In genomic region chr2:74762789-74763188, GRCh38 we compare ENCODE assay signal across 11 cellular contexts.
DNase-seq lines count a peak whose midpoint lies in the region; ATAC-seq and TF ChIP-seq lines count a peak whose summit lies in the region.
"Had no signal": no experiment of that assay in that cellular context is flagged by ENCODE, and none has a peak within 500 bp of the region (broad histone marks: within the 10 kb centered on the region; RNA-seq: fewer than 3 reads in every experiment).

No MANE protein-coding gene starts in this region.

- H3K27me3 ChIP-seq in OCI-LY1 (ENCODE audit: insufficient read depth, low read length) = no peaks in the 10 kb centered on the region; the same call in 1 of the 2 replicates
- H3K27me3 ChIP-seq: heart left ventricle had no signal

- no peak overlapping the region for H3K9ac ChIP-seq in OCI-LY1 (ENCODE audit: low read length)

- H3K4me3 ChIP-seq in OCI-LY1 (ENCODE audit: low read depth, low read length, poor library complexity, severe bottlenecking) (no peak overlapping the region), fibroblast of villous mesenchyme (ENCODE audit: low read depth, low read length) (no peak overlapping the region)
- H3K4me3 ChIP-seq: heart left ventricle had no signal

- peaks cover 0 to 4% (median 2%) of the 10 kb centered on the region in 9 donors for H3K9me3 Mint-ChIP-seq in naive thymus-derived CD8-positive, alpha-beta T cell

- H3K36me3 ChIP-seq in OCI-LY1 (ENCODE audit: insufficient read depth, low read length) = no peaks in the 10 kb centered on the region
- H3K36me3 ChIP-seq: heart left ventricle had no signal

- TF ChIP-seq CTCF in C4-2B (conservative IDR thresholded peaks at IDR 0.05) (0 out of 2 replicates have a peak, but pooled peaks have one; percentile 5), OCI-LY1 (IDR thresholded peaks at IDR 0.05; ENCODE audit: low read length) (peak; percentile 59), fibroblast of villous mesenchyme (IDR thresholded peaks at IDR 0.05; ENCODE audit: insufficient read depth, low read depth, low read length) (peak; percentile 16)

- no peaks in the 10 kb centered on the region for H3F3A ChIP-seq in OCI-LY1 (ENCODE audit: insufficient read depth, low read length)

- DNase-seq in fibroblast of villous mesenchyme (ENCODE audit: low read depth) (no peak), SHP77 treated with DMSO at 0.1 percent for 48 hours (lab: John Stamatoyannopoulos, UW) (no peak), NCI-H1092 (lab: John Stamatoyannopoulos, UW) (no peak)
- no peak for DNase-seq in naive thymus-derived CD8-positive, alpha-beta T cell
- DNase-seq: activated naive CD4-positive, alpha-beta T cell treated with Interleukin-2 at 50 U/mL for 16 hours; heart left ventricle had no signal

- no peaks in the 10 kb centered on the region for H3K4me1 ChIP-seq in OCI-LY1 (ENCODE audit: insufficient read depth, low read length, severe bottlenecking)

- peaks cover 0 to 3% (median 1%) of the 10 kb centered on the region in 5 donors for H3K27me3 Mint-ChIP-seq in naive thymus-derived CD8-positive, alpha-beta T cell

- ATAC-seq in GM18907 (IDR thresholded peaks at IDR 0.05; ENCODE audit: unreplicated experiment) = peak; percentile 48
- no peak for ATAC-seq in HG02571 (IDR thresholded peaks at IDR 0.05; ENCODE audit: unreplicated experiment)
- ATAC-seq in naive thymus-derived CD8-positive, alpha-beta T cell = no peak

- no peak overlapping the region for H3K27ac Mint-ChIP-seq in naive thymus-derived CD8-positive, alpha-beta T cell
- H3K27ac Mint-ChIP-seq: IgD-negative memory B cell had no signal

- no peak overlapping the region for H3K4me2 ChIP-seq in OCI-LY1 (ENCODE audit: low read length)

- H3K4me3 Mint-ChIP-seq in naive thymus-derived CD8-positive, alpha-beta T cell = no peak overlapping the region
- H3K4me3 Mint-ChIP-seq: IgD-negative memory B cell had no signal

- H4K20me1 ChIP-seq in OCI-LY1 (ENCODE audit: insufficient read depth, low read length) = no peaks in the 10 kb centered on the region

- H3K79me2 ChIP-seq in OCI-LY1 (ENCODE audit: insufficient read depth, low read length) = no peaks in the 10 kb centered on the region

- POLR2A ChIA-PET in naive thymus-derived CD8-positive, alpha-beta T cell (lab: Charles Lee) = no interaction called here

- no peaks in the 10 kb centered on the region for H3K36me3 Mint-ChIP-seq in naive thymus-derived CD8-positive, alpha-beta T cell

- no peak overlapping the region for H3K27ac ChIP-seq in C4-2B
- H3K27ac ChIP-seq in OCI-LY1 (ENCODE audit: low read depth, low read length, poor library complexity, severe bottlenecking) = no peak overlapping the region
- H3K27ac ChIP-seq: heart left ventricle had no signal

- H3K9me2 ChIP-seq in OCI-LY1 (ENCODE audit: low read depth, low read length) = no peaks in the 10 kb centered on the region

- no peaks in the 10 kb centered on the region for H3K9me3 ChIP-seq in OCI-LY1 (ENCODE audit: low read length)

- no peak overlapping the region for H2AFZ ChIP-seq in OCI-LY1 (ENCODE audit: low read length)

- H3K4me1 Mint-ChIP-seq in naive thymus-derived CD8-positive, alpha-beta T cell = peaks cover 0 to 13% (median 9%) of the 10 kb centered on the region in 4 donors

Comparison
In these comparisons a context has a peak if more than half of its experiments do, and no peak if none do; other contexts are left out.
1. CTCF ChIP-seq: peak in every context shown above with its lines; median percentile 59 in OCI-LY1; 16 in fibroblast of villous mesenchyme; 5 in C4-2B.